9 cellular contexts compared by ENCODE assay signal in the genomic region with DNA sequence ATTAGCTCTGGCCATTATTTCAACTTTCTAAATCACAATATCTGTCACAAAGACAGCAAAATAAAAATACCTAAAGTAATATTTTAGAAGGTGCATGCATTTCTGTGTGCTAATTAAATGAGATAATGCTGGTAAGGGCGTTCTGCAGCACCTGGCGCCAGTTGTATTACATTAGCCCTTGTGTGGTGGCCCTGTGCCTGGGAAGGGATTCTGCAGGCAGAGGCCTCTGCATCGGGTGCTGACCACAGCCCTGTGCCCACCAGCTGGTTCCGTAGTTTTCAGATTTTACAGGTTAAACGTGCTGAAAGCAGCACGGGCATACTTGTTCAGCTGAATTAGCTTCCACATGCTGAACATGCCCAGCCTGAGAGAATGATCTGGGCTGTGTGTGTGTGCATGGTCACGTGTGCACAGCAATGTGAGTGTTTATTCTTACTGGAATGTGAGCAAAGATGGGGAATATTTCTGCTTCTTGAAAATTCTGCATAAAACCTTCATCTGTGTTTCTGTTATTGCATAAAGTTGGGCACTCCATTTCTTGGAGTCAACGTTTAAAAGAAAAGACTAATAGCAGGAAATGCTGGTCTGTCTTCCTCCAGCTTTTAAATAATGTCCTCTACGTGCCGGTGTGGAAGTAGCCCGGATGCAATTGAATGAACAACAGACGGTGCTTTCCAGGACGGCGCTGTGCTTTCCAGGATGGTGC.
DNase-seq lines count a peak whose midpoint lies in the region; ATAC-seq and TF ChIP-seq lines count a peak whose summit lies in the region.
"Had no signal": no experiment of that assay in that cellular context is flagged by ENCODE, and none has a peak within 500 bp of the region (broad histone marks: within the 10 kb centered on the region; RNA-seq: fewer than 3 reads in every experiment).

No MANE protein-coding gene starts in this region.

- no peaks in the 10 kb centered on the region for H3K9me3 ChIP-seq in naive thymus-derived CD4-positive, alpha-beta T cell (ENCODE audit: control insufficient read depth in 2 of 3, low read length in 3 of 3)

- ATAC-seq in esophagus mucosa, result peak; percentile 44
- no peak for ATAC-seq in naive thymus-derived CD4-positive, alpha-beta T cell
- ATAC-seq in HG02763 (IDR thresholded peaks at IDR 0.05; ENCODE audit: unreplicated experiment), result no peak
- no peak for ATAC-seq in stimulated activated memory B cell treated with anti-CD40 and anti-IgM and Interleukin-4, amounts not matched to agents 10 μg/mL and 1 μg/mL and 100 μg/mL, for 72 hours

- CTCF ChIA-PET in Calu3 (lab: Charles Lee), result interaction anchor here (1.8 kb wide), 2 partner anchors 8 to 16 kb away, joined by 6 to 12 read pairs; no protein-coding TSS in a partner anchor
- CTCF ChIA-PET in naive thymus-derived CD4-positive, alpha-beta T cell (lab: Charles Lee), result no interaction called here

- peak overlapping the region; percentile 79 for H3K4me3 Mint-ChIP-seq in Calu3 (ENCODE audit: low read depth, unreplicated experiment)
- H3K4me3 Mint-ChIP-seq in osteocyte (ENCODE audit: unreplicated experiment), result peak overlapping the region; percentile 66
- peak overlapping the region in 3 of 10 donors; percentile 19 to 33 (median 32) for H3K4me3 Mint-ChIP-seq in naive thymus-derived CD4-positive, alpha-beta T cell
- no peak overlapping the region for H3K4me3 Mint-ChIP-seq in stimulated activated memory B cell treated with anti-CD40 and anti-IgM and Interleukin-4, amounts not matched to agents 10 μg/mL and 1 μg/mL and 100 μg/mL, for 72 hours

- H3K4me1 ChIP-seq in naive thymus-derived CD4-positive, alpha-beta T cell (ENCODE audit: control insufficient read depth in 2 of 2, insufficient read depth in 2 of 2, low read length in 2 of 2), result no peaks in the 10 kb centered on the region

- H3K36me3 Mint-ChIP-seq in Calu3 (ENCODE audit: insufficient read depth, unreplicated experiment) (peaks cover 55% of the 10 kb centered on the region), osteocyte (ENCODE audit: unreplicated experiment) (no peaks in the 10 kb centered on the region)
- no peaks in the 10 kb centered on the region for H3K36me3 Mint-ChIP-seq in naive thymus-derived CD4-positive, alpha-beta T cell
- no peaks in the 10 kb centered on the region for H3K36me3 Mint-ChIP-seq in stimulated activated memory B cell treated with anti-CD40 and anti-IgM and Interleukin-4, amounts not matched to agents 10 μg/mL and 1 μg/mL and 100 μg/mL, for 72 hours

- no peaks in the 10 kb centered on the region for H3K36me3 ChIP-seq in naive thymus-derived CD4-positive, alpha-beta T cell (ENCODE audit: control insufficient read depth in 2 of 3, insufficient read depth in 3 of 3, low read length in 3 of 3)

- TF ChIP-seq CTCF in Calu3 (IDR thresholded peaks at IDR 0.05; ENCODE audit: unreplicated experiment) (no peak), osteocyte (IDR thresholded peaks at IDR 0.05) (no peak)

- H3K27ac ChIP-seq in naive thymus-derived CD4-positive, alpha-beta T cell (ENCODE audit: low read depth, low read length), result no peak overlapping the region

- intact Hi-C loops in Calu3 (cut with micrococcal nuclease; ENCODE audit: unreplicated experiment), result loop anchor here (5.0 to 10.0 kb wide), 3 partner anchors 61 to 949 kb away; no protein-coding TSS in a partner anchor
- intact Hi-C loops in naive thymus-derived CD4-positive, alpha-beta T cell (cut with micrococcal nuclease), result no loop called here

- peaks cover 0 to 5% of the 10 kb centered on the region in 2 donors for H3K27me3 ChIP-seq in naive thymus-derived CD4-positive, alpha-beta T cell (ENCODE audit: control insufficient read depth in 2 of 2, insufficient read depth in 2 of 2, low read length in 2 of 2)

- DNase-seq in Calu3, result peak; percentile 39
- peak; percentile 23 for DNase-seq in LHCN-M2 (ENCODE audit: low read depth)
- no peak for DNase-seq in osteocyte (ENCODE audit: extremely low spot score, unreplicated experiment)
- DNase-seq in naive thymus-derived CD4-positive, alpha-beta T cell, result no peak
- no peak for DNase-seq in stimulated activated CD4-positive, alpha-beta T cell treated with anti-CD3 and anti-CD28 coated beads, Interleukin-15, amount 100 ng/mL, for 24 hours
- DNase-seq: NCI-H2171 treated with DMSO at 0.1 percent for 48 hours had no signal

- POLR2A ChIA-PET in naive thymus-derived CD4-positive, alpha-beta T cell (lab: Charles Lee), result no interaction called here

- TSS peak; percentile 60 for BruUV-seq in Calu3 (replicated peaks; lab: Mats Ljungman, UMichigan)

- H3K4me1 Mint-ChIP-seq in Calu3 (ENCODE audit: low read depth, unreplicated experiment), result peaks cover 63% of the 10 kb centered on the region
- peaks cover 35% of the 10 kb centered on the region for H3K4me1 Mint-ChIP-seq in osteocyte (ENCODE audit: unreplicated experiment)
- peaks cover 0 to 9% (median 0%) of the 10 kb centered on the region in 7 donors for H3K4me1 Mint-ChIP-seq in naive thymus-derived CD4-positive, alpha-beta T cell
- H3K4me1 Mint-ChIP-seq in stimulated activated memory B cell treated with anti-CD40 and anti-IgM and Interleukin-4, amounts not matched to agents 10 μg/mL and 1 μg/mL and 100 μg/mL, for 72 hours, result no peaks in the 10 kb centered on the region

- peak overlapping the region; percentile 74 for H3K27ac Mint-ChIP-seq in Calu3 (ENCODE audit: unreplicated experiment)
- peak overlapping the region; percentile 53 for H3K27ac Mint-ChIP-seq in osteocyte (ENCODE audit: unreplicated experiment)
- H3K27ac Mint-ChIP-seq in naive thymus-derived CD4-positive, alpha-beta T cell, result no peak overlapping the region
- no peak overlapping the region for H3K27ac Mint-ChIP-seq in stimulated activated memory B cell treated with anti-CD40 and anti-IgM and Interleukin-4, amounts not matched to agents 10 μg/mL and 1 μg/mL and 100 μg/mL, for 72 hours

- no peaks in the 10 kb centered on the region for H3K9me3 Mint-ChIP-seq in Calu3 (ENCODE audit: low read depth, unreplicated experiment)
- no peaks in the 10 kb centered on the region for H3K9me3 Mint-ChIP-seq in osteocyte (ENCODE audit: unreplicated experiment)
- H3K9me3 Mint-ChIP-seq in naive thymus-derived CD4-positive, alpha-beta T cell, result peaks cover 0 to 2% (median 0%) of the 10 kb centered on the region in 11 donors
- H3K9me3 Mint-ChIP-seq in stimulated activated memory B cell treated with anti-CD40 and anti-IgM and Interleukin-4, amounts not matched to agents 10 μg/mL and 1 μg/mL and 100 μg/mL, for 72 hours, result no peaks in the 10 kb centered on the region

- H3K4me3 ChIP-seq in naive thymus-derived CD4-positive, alpha-beta T cell (ENCODE audit: low read length), result no peak overlapping the region

- H3K27me3 Mint-ChIP-seq in Calu3 (ENCODE audit: unreplicated experiment) (no peaks in the 10 kb centered on the region), osteocyte (ENCODE audit: unreplicated experiment) (peaks cover under 1% of the 10 kb centered on the region)
- H3K27me3 Mint-ChIP-seq in naive thymus-derived CD4-positive, alpha-beta T cell, result peaks cover 23 to 43% (median 36%) of the 10 kb centered on the region in 5 donors
- H3K27me3 Mint-ChIP-seq in stimulated activated memory B cell treated with anti-CD40 and anti-IgM and Interleukin-4, amounts not matched to agents 10 μg/mL and 1 μg/mL and 100 μg/mL, for 72 hours, result peaks cover 50% of the 10 kb centered on the region

Comparison
In these comparisons a context has a peak if more than half of its experiments do, and no peak if none do; other contexts are left out.
1. DNase-seq: peak in Calu3 (single experiment) and LHCN-M2 (single experiment); none in osteocyte (single experiment), naive thymus-derived CD4-positive, alpha-beta T cell (0 of 9) and stimulated activated CD4-positive, alpha-beta T cell treated with anti-CD3 and anti-CD28 coated beads, Interleukin-15, amount 100 ng/mL, for 24 hours (single experiment).
2. H3K27ac Mint-ChIP-seq: peak in Calu3 (single experiment) and osteocyte (single experiment); none in naive thymus-derived CD4-positive, alpha-beta T cell (0 of 9) and stimulated activated memory B cell treated with anti-CD40 and anti-IgM and Interleukin-4, amounts not matched to agents 10 μg/mL and 1 μg/mL and 100 μg/mL, for 72 hours (single experiment).